1 cellular context compared by ENCODE assay signal in the genomic region with DNA sequence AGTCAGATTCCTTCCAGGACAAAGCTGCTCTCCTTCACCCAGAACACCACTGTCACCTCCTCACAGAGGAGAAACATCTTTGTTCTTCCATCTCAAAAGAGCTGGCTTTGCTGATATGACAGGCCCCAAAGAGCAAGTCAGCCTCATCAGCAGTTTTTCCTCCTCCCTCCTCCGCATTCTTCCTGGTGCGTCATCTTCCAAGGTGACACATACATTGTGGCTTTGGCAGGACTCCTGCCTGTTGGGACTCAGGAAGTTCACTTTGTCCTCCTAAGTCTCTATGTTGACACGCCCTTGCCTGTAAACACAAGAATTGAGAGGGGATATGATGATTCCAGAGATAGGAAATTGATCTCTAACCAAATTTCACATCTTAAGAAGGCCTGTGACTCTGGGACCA.
TF ChIP-seq lines count a peak whose summit lies in the region.

No MANE protein-coding gene starts in this region.

TF ChIP-seq in HCT116, 20 proteins besides CTCF, POLR2A, EP300 and RAD21 (continued from another document):
- TF ChIP-seq ELF1 (IDR thresholded peaks at IDR 0.05; ENCODE audit: borderline replicate concordance, low read depth) (peak; percentile 32; the same call in 1 of the 2 replicates), SP1 (IDR thresholded peaks at IDR 0.05; ENCODE audit: low read depth) (peak; percentile 50; the same call in 1 of the 2 replicates), POLR2AphosphoS5 (IDR thresholded peaks at IDR 0.05; ENCODE audit: low read depth, low read length) (peak; percentile 28; the same call in 1 of the 2 replicates)
